In the genomic region with DNA sequence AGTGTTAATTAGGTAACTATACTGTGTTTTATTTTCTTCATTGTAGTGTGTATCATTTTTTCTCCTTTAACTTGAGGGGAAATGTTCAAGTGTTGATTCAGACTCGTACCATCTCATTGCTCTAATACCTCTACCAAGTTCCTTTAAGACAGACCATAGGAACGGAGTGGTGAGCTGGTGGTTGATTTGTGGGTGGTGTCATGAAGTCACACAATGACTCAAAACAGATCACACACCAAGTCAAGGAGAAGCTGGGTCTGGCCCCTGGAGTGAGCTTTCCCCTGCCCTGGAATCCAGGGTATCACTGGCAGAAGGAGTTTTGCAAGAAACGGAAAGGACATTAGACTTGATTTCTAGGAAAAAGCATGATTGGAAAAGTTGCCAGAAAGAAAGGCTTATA, we compare ENCODE assay signal across 11 cellular contexts.
DNase-seq lines count a peak whose midpoint lies in the region; ATAC-seq and TF ChIP-seq lines count a peak whose summit lies in the region.
"Had no signal": no experiment of that assay in that cellular context is flagged by ENCODE, and none has a peak within 500 bp of the region (broad histone marks: within the 10 kb centered on the region; RNA-seq: fewer than 3 reads in every experiment).

No MANE protein-coding gene starts in this region.

- H3K9me3 ChIP-seq in left ventricle myocardium inferior (replicated peaks) (no peaks in the 10 kb centered on the region), gastroesophageal sphincter (no peaks in the 10 kb centered on the region), transverse colon (no peaks in the 10 kb centered on the region)
- H3K9me3 ChIP-seq: BE2C had no signal

- in situ Hi-C loops in transverse colon (cut with MboI; ENCODE audit: low pct_ligation_motif_present in 1 of 4, low pct_unique_long_range_greater_than_20kb in 1 of 4, low sequenced_read_pairs in 3 of 4) = no loop called here

- H3K36me3 ChIP-seq in left ventricle myocardium inferior (no peaks in the 10 kb centered on the region), gastroesophageal sphincter (no peaks in the 10 kb centered on the region), transverse colon (no peaks in the 10 kb centered on the region)
- H3K36me3 ChIP-seq: BE2C had no signal

- no peaks in the 10 kb centered on the region for H3K27me3 ChIP-seq in left ventricle myocardium inferior (ENCODE audit: low read depth)
- H3K27me3 ChIP-seq in gastroesophageal sphincter = no peaks in the 10 kb centered on the region
- H3K27me3 ChIP-seq in transverse colon = no peaks in the 10 kb centered on the region
- H3K27me3 ChIP-seq: BE2C had no signal

- TF ChIP-seq EP300 in gastroesophageal sphincter (IDR thresholded peaks at IDR 0.05) (no peak), transverse colon (IDR thresholded peaks at IDR 0.05; ENCODE audit: low read depth) (no peak)

- H3K4me1 ChIP-seq in left ventricle myocardium inferior = peaks cover 5% of the 10 kb centered on the region
- H3K4me1 ChIP-seq in gastroesophageal sphincter = no peaks in the 10 kb centered on the region
- H3K4me1 ChIP-seq in transverse colon = peaks cover 0 to 3% (median 0%) of the 10 kb centered on the region in 4 donors
- H3K4me1 ChIP-seq: BE2C had no signal

- peak; percentile 31 for ATAC-seq in Right ventricle myocardium superior (ENCODE audit: poor library complexity)
- ATAC-seq in gastroesophageal sphincter = peak; percentile 43
- no peak for ATAC-seq in GM21423 (IDR thresholded peaks at IDR 0.05; ENCODE audit: unreplicated experiment)

- DNase-seq in Right ventricle myocardium superior (no peak), left ventricle myocardium inferior (no peak), NCI-H510A treated with DMSO at 0.1 percent for 48 hours (lab: John Stamatoyannopoulos, UW) (no peak), transverse colon (no peak)
- DNase-seq in activated CD4-positive, alpha-beta T cell treated with anti-CD3 and anti-CD28 coated beads, Interleukin-2, amount 50 U/mL, for 48 hours = peak; percentile 37 to 62
- DNase-seq in stimulated activated CD8-positive, alpha-beta memory T cell treated with anti-CD3 and anti-CD28 coated beads, Interleukin-4, amount 100 ng/mL, for 48 hours = peak; percentile 71
- DNase-seq: BE2C, NCI-H1436 treated with DMSO at 0.1 percent for 48 hours, nucleus accumbens had no signal

- no peak overlapping the region for H3K27ac ChIP-seq in left ventricle myocardium inferior (replicated peaks)
- no peak overlapping the region for H3K27ac ChIP-seq in gastroesophageal sphincter
- no peak overlapping the region for H3K27ac ChIP-seq in transverse colon

- WGBS in gastroesophageal sphincter (ENCODE audit: low coverage in 1 of 2), 2 donors = 77 to 79% methylated on average over 2 to 3 of the region's 3 CpGs
- 64 to 83% methylated on average over 2 to 3 of the region's 3 CpGs for WGBS in transverse colon (ENCODE audit: low coverage in 1 of 2), 2 donors

- no peak for TF ChIP-seq CTCF in left ventricle myocardium inferior (IDR thresholded peaks at IDR 0.05; ENCODE audit: borderline replicate concordance)
- no peak for TF ChIP-seq CTCF in gastroesophageal sphincter (IDR thresholded peaks at IDR 0.05)
- no peak for TF ChIP-seq CTCF in transverse colon (IDR thresholded peaks at IDR 0.05)

- intact Hi-C loops in Right ventricle myocardium superior (cut with DNase I) = no loop called here
- intact Hi-C loops in left ventricle myocardium inferior (cut with micrococcal nuclease) = no loop called here
- intact Hi-C loops in transverse colon (cut with DNase I; ENCODE audit: low total_unique reads) = no loop called here

- H3K4me3 ChIP-seq in left ventricle myocardium inferior (no peak overlapping the region), gastroesophageal sphincter (no peak overlapping the region), transverse colon (no peak overlapping the region)

- TF ChIP-seq POLR2A in gastroesophageal sphincter (IDR thresholded peaks at IDR 0.05) (no peak), transverse colon (IDR thresholded peaks at IDR 0.05) (no peak)

Comparison
In these comparisons a context has a peak if more than half of its experiments do, and no peak if none do; other contexts are left out.
1. DNase-seq: peak in activated CD4-positive, alpha-beta T cell treated with anti-CD3 and anti-CD28 coated beads, Interleukin-2, amount 50 U/mL, for 48 hours (2 of 2) and stimulated activated CD8-positive, alpha-beta memory T cell treated with anti-CD3 and anti-CD28 coated beads, Interleukin-4, amount 100 ng/mL, for 48 hours (single experiment); none in Right ventricle myocardium superior (single experiment), left ventricle myocardium inferior (single experiment), NCI-H510A treated with DMSO at 0.1 percent for 48 hours (single experiment) and transverse colon (single experiment).